9 cellular contexts compared by ENCODE assay signal in genomic region chr7:138608292-138608691, GRCh38.
A peak's percentile ranks its signal among the peaks of the same experiment; 100 is the strongest.
DNase-seq lines count a peak whose midpoint lies in the region; ATAC-seq, FAIRE-seq and TF ChIP-seq lines count a peak whose summit lies in the region.
"Had no signal": no experiment of that assay in that cellular context is flagged by ENCODE, and none has a peak within 500 bp of the region (broad histone marks: within the 10 kb centered on the region; RNA-seq: fewer than 3 reads in every experiment).

No MANE protein-coding gene starts in this region.

- H4K91ac ChIP-seq in H9 (ENCODE audit: insufficient read length, low read depth, low read length), result no peak overlapping the region

- no peaks in the 10 kb centered on the region for H3K27me3 Mint-ChIP-seq in activated T-helper 17 cell treated with anti-CD3 and anti-CD28 coated beads, Interleukin-2, amount 50 U/mL, for 72 hours
- H3K27me3 Mint-ChIP-seq in osteocyte (ENCODE audit: unreplicated experiment), result no peaks in the 10 kb centered on the region
- no peaks in the 10 kb centered on the region for H3K27me3 Mint-ChIP-seq in H9 (ENCODE audit: low read depth)
- peaks cover 8% of the 10 kb centered on the region for H3K27me3 Mint-ChIP-seq in GM23338 (ENCODE audit: insufficient read depth, low read depth, poor library complexity)

- H3K79me2 ChIP-seq in H9 (ENCODE audit: insufficient read depth, low read length) (no peaks in the 10 kb centered on the region), GM23338 (replicated peaks; ENCODE audit: insufficient read depth) (no peaks in the 10 kb centered on the region)

- no peak overlapping the region for H3T11ph ChIP-seq in H9 (ENCODE audit: low read length)

- no peak overlapping the region for H3K27ac ChIP-seq in H9 (ENCODE audit: insufficient read length, low read depth, low read length)
- H3K27ac ChIP-seq in GM23338 (ENCODE audit: low read depth), result no peak overlapping the region

- H2BK12ac ChIP-seq in H9 (ENCODE audit: insufficient read length, low read depth, low read length), result no peak overlapping the region

- no peak overlapping the region for H2BK120ac ChIP-seq in H9 (ENCODE audit: low read depth, low read length, poor library complexity, severe bottlenecking)

- no peak overlapping the region for H4K5ac ChIP-seq in H9 (ENCODE audit: insufficient read length, low read depth, low read length)

- H3K9me2 ChIP-seq in GM23338 (ENCODE audit: insufficient read depth), result no peaks in the 10 kb centered on the region

- H3K18ac ChIP-seq in H9 (ENCODE audit: insufficient read length, low read depth, low read length), result no peak overlapping the region

- H3K14ac ChIP-seq in H9 (ENCODE audit: insufficient read depth, low read length), result no peak overlapping the region

- TF ChIP-seq CTCF in osteocyte (IDR thresholded peaks at IDR 0.05) (no peak), H9 (conservative IDR thresholded peaks at IDR 0.05) (no peak), GM23338 (conservative IDR thresholded peaks at IDR 0.05; ENCODE audit: low read depth in 2 of 2) (no peak)

- peak overlapping the region; percentile 68 for H3K27ac Mint-ChIP-seq in activated T-helper 17 cell treated with anti-CD3 and anti-CD28 coated beads, Interleukin-2, amount 50 U/mL, for 72 hours
- peak overlapping the region; percentile 66 for H3K27ac Mint-ChIP-seq in osteocyte (ENCODE audit: unreplicated experiment)
- no peak overlapping the region for H3K27ac Mint-ChIP-seq in H9
- H3K27ac Mint-ChIP-seq in GM23338, result no peak overlapping the region
- H3K27ac Mint-ChIP-seq: natural killer cell treated with Interleukin-12 subunit alpha and Interleukin-12 subunit beta and Interleukin-15 and Interleukin-18, amount 100 ng/mL, for 72 hours had no signal

- H3K23ac ChIP-seq in H9 (ENCODE audit: insufficient read length, low read depth, low read length), result no peak overlapping the region

- H3K36me3 ChIP-seq in GM23338 (ENCODE audit: insufficient read depth), result no peaks in the 10 kb centered on the region

- H3K4me3 Mint-ChIP-seq in activated T-helper 17 cell treated with anti-CD3 and anti-CD28 coated beads, Interleukin-2, amount 50 U/mL, for 72 hours, result peak overlapping the region; percentile 33
- H3K4me3 Mint-ChIP-seq in osteocyte (ENCODE audit: unreplicated experiment) (no peak overlapping the region), H9 (no peak overlapping the region), GM23338 (no peak overlapping the region)
- H3K4me3 Mint-ChIP-seq: natural killer cell treated with Interleukin-12 subunit alpha and Interleukin-12 subunit beta and Interleukin-15 and Interleukin-18, amount 100 ng/mL, for 72 hours had no signal

- no peak overlapping the region for H3K4me2 ChIP-seq in H9 (ENCODE audit: insufficient read depth, insufficient read length, low read length)
- no peak overlapping the region for H3K4me2 ChIP-seq in GM23338

- H3K23me2 ChIP-seq in H9 (ENCODE audit: insufficient read length, low read depth, low read length, poor library complexity, severe bottlenecking), result no peaks in the 10 kb centered on the region

- no CpG with 5 or more reads among the region's 12 CpGs for WGBS in H9 (ENCODE audit: extremely low coverage, insufficient read length, low lambda C conversion rate)

- H3K4me3 ChIP-seq in GM23338, result no peak overlapping the region

- TF ChIP-seq POLR2A in GM18505 (IDR thresholded peaks at IDR 0.05; ENCODE audit: borderline replicate concordance, extremely low read depth, insufficient read depth, insufficient read length), result no peak
- TF ChIP-seq POLR2A in H54 (IDR thresholded peaks at IDR 0.05; ENCODE audit: low read depth, low read length), result no peak

- H3K4me1 ChIP-seq in H9 (ENCODE audit: insufficient read depth, low read length) (no peaks in the 10 kb centered on the region), GM23338 (ENCODE audit: insufficient read depth) (no peaks in the 10 kb centered on the region)

- H2BK5ac ChIP-seq in H9 (ENCODE audit: insufficient read length, low read length), result no peak overlapping the region

- H3K9me3 ChIP-seq in H9 (ENCODE audit: control insufficient read depth, low read depth, low read length), result no peaks in the 10 kb centered on the region

- H4K20me1 ChIP-seq in H9 (ENCODE audit: control insufficient read depth, insufficient read depth, insufficient read length) (no peaks in the 10 kb centered on the region), GM23338 (replicated peaks; ENCODE audit: insufficient read depth) (no peaks in the 10 kb centered on the region)

- no peak for FAIRE-seq in H54 (lab: Jason Lieb, UNC)

- H2BK20ac ChIP-seq in H9 (ENCODE audit: low read depth, low read length, poor library complexity, severe bottlenecking), result no peak overlapping the region

- H3K27me3 ChIP-seq in H9 (ENCODE audit: insufficient read depth, low read length) (no peaks in the 10 kb centered on the region; the same call in 1 of the 2 replicates), GM23338 (ENCODE audit: insufficient read depth) (no peaks in the 10 kb centered on the region)

- no peaks in the 10 kb centered on the region for H3K79me1 ChIP-seq in H9 (ENCODE audit: insufficient read depth, low read depth, low read length, poor library complexity, severe bottlenecking)

- H2AFZ ChIP-seq in H9 (ENCODE audit: low read length) (no peak overlapping the region), GM23338 (no peak overlapping the region)

- H4K8ac ChIP-seq in H9 (replicated peaks; ENCODE audit: insufficient read length, low read depth, low read length), result no peak overlapping the region

- no peaks in the 10 kb centered on the region for H3K9me3 Mint-ChIP-seq in activated T-helper 17 cell treated with anti-CD3 and anti-CD28 coated beads, Interleukin-2, amount 50 U/mL, for 72 hours
- H3K9me3 Mint-ChIP-seq in osteocyte (ENCODE audit: unreplicated experiment), result no peaks in the 10 kb centered on the region
- H3K9me3 Mint-ChIP-seq in H9, result peaks cover 8 to 24% of the 10 kb centered on the region in 2 experiments
- peaks cover 27% of the 10 kb centered on the region; the same call in 2 of the 3 replicates for H3K9me3 Mint-ChIP-seq in GM23338
- H3K9me3 Mint-ChIP-seq: natural killer cell treated with Interleukin-12 subunit alpha and Interleukin-12 subunit beta and Interleukin-15 and Interleukin-18, amount 100 ng/mL, for 72 hours had no signal

- no peaks in the 10 kb centered on the region for H3K36me3 Mint-ChIP-seq in activated T-helper 17 cell treated with anti-CD3 and anti-CD28 coated beads, Interleukin-2, amount 50 U/mL, for 72 hours (ENCODE audit: low read depth)
- H3K36me3 Mint-ChIP-seq in osteocyte (ENCODE audit: unreplicated experiment), result peaks cover 1% of the 10 kb centered on the region
- H3K36me3 Mint-ChIP-seq in H9 (ENCODE audit: insufficient read depth in 1 of 3, low read depth in 3 of 3), result peaks cover 6 to 23% (median 12%) of the 10 kb centered on the region in 3 experiments; a peak in 6 of 7 replicates
- peaks cover 23% of the 10 kb centered on the region for H3K36me3 Mint-ChIP-seq in GM23338 (ENCODE audit: low read depth)
- H3K36me3 Mint-ChIP-seq: natural killer cell treated with Interleukin-12 subunit alpha and Interleukin-12 subunit beta and Interleukin-15 and Interleukin-18, amount 100 ng/mL, for 72 hours had no signal

- H2BK15ac ChIP-seq in H9 (ENCODE audit: low read depth, low read length), result no peak overlapping the region

- peaks cover 8% of the 10 kb centered on the region for H3K4me1 Mint-ChIP-seq in activated T-helper 17 cell treated with anti-CD3 and anti-CD28 coated beads, Interleukin-2, amount 50 U/mL, for 72 hours
- H3K4me1 Mint-ChIP-seq in osteocyte (ENCODE audit: unreplicated experiment), result peaks cover 22% of the 10 kb centered on the region
- peaks cover 4 to 5% of the 10 kb centered on the region in 2 experiments for H3K4me1 Mint-ChIP-seq in H9
- H3K4me1 Mint-ChIP-seq in GM23338, result peaks cover 6% of the 10 kb centered on the region; the same call in 2 of the 3 replicates

- H3K4ac ChIP-seq in H9 (ENCODE audit: low read depth, low read length), result no peak overlapping the region

- H3K9ac ChIP-seq in H9 (ENCODE audit: extremely low read depth, insufficient read length, low read length), result no peak overlapping the region

- no peaks in the 10 kb centered on the region for H3F3A ChIP-seq in GM23338 (replicated peaks; ENCODE audit: low read depth)

- H2AK5ac ChIP-seq in H9 (ENCODE audit: insufficient read length, low read length), result no peak overlapping the region

- DNase-seq in osteocyte (ENCODE audit: extremely low spot score, unreplicated experiment) (no peak), H54 (ENCODE audit: insufficient read length, low spot score) (no peak), RPMI8226 (no peak), H9 (no peak), GM23338 (ENCODE audit: low spot score) (no peak)

- peak; percentile 56 for ATAC-seq in GM18505 (IDR thresholded peaks at IDR 0.05; ENCODE audit: unreplicated experiment)
- peak; percentile 58 for ATAC-seq in HG02571 (IDR thresholded peaks at IDR 0.05; ENCODE audit: unreplicated experiment)
- peak; percentile 89 for ATAC-seq in activated T-helper 17 cell treated with anti-CD3 and anti-CD28 coated beads, Interleukin-2, amount 50 U/mL, for 72 hours (replicated peaks)
- ATAC-seq in GM23338, result no peak

- no peak overlapping the region for H3K56ac ChIP-seq in H9 (ENCODE audit: insufficient read length, low read depth, low read length)

TF ChIP-seq in GM23338, 12 proteins besides CTCF, POLR2A, EP300 and RAD21 (continues in another document):
- TF ChIP-seq ZNF331 (CRISPR knock-in tag; IDR thresholded peaks at IDR 0.05; ENCODE audit: low read depth), result no peak
- TF ChIP-seq EZH2phosphoT487 (IDR thresholded peaks at IDR 0.05; ENCODE audit: unreplicated experiment), result no peak
- TF ChIP-seq EZH2 (IDR thresholded peaks at IDR 0.05; ENCODE audit: low read depth, unreplicated experiment), result no peak
- TF ChIP-seq CREB1 (CRISPR knock-in tag; IDR thresholded peaks at IDR 0.05; ENCODE audit: low read depth), result no peak

Comparison
In these comparisons a context has a peak if more than half of its experiments do, and no peak if none do; other contexts are left out.
1. H3K27ac Mint-ChIP-seq: peak in activated T-helper 17 cell treated with anti-CD3 and anti-CD28 coated beads, Interleukin-2, amount 50 U/mL, for 72 hours (single experiment) and osteocyte (single experiment); none in H9 (0 of 3) and GM23338 (single experiment).